ENCODE assay signal across 24 cellular contexts in the genomic region with DNA sequence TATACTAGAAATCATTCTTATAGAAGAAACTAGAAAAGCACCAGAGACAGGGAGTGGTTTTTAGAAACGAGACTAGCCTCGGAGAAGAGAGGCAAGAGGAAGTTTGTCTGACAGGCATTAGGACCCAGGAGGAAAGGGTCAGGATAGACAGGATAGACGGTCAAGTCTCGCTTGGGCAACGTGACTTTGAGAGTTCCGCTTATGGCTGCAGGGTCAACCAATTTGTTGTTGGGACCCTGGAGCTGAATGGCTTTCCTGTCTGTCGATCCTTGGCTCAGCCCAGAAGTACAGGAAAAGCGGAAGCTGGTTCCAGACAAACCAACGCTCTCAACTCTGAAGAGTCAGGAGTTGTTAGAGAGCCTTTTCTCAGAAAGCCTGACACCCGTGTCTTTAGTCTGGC.
DNase-seq lines count a peak whose midpoint lies in the region; ATAC-seq, FAIRE-seq and TF ChIP-seq lines count a peak whose summit lies in the region.
"Had no signal": no experiment of that assay in that cellular context is flagged by ENCODE, and none has a peak within 500 bp of the region (broad histone marks: within the 10 kb centered on the region; RNA-seq: fewer than 3 reads in every experiment).

No MANE protein-coding gene starts in this region.

- no peak overlapping the region for H3K18ac ChIP-seq in mesendoderm (ENCODE audit: low read length)

- TF ChIP-seq POLR2A in HepG2 (IDR thresholded peaks at IDR 0.05; ENCODE audit: insufficient read depth in 1 of 2, low read depth in 2 of 2, low read length in 2 of 2), result no peak
- no peak for TF ChIP-seq POLR2A in right lobe of liver (IDR thresholded peaks at IDR 0.05)
- no peak for TF ChIP-seq POLR2A in uterus (IDR thresholded peaks at IDR 0.05)

- no peaks in the 10 kb centered on the region for H3K27me3 Mint-ChIP-seq in activated CD4-positive, alpha-beta memory T cell treated with anti-CD3 and anti-CD28 coated beads for 36 hours
- H3K27me3 Mint-ChIP-seq: B cell; CD4-positive, CD25-positive, alpha-beta regulatory T cell had no signal

- H2BK5ac ChIP-seq in mesendoderm (ENCODE audit: low read length), result no peak overlapping the region

- no peak overlapping the region for H3K23ac ChIP-seq in mesendoderm (ENCODE audit: low read length)

- no peak overlapping the region for H3K4me3 Mint-ChIP-seq in activated CD4-positive, alpha-beta memory T cell treated with anti-CD3 and anti-CD28 coated beads for 36 hours
- H3K4me3 Mint-ChIP-seq: B cell; CD4-positive, CD25-positive, alpha-beta regulatory T cell; CD8-positive, alpha-beta T cell; H9 had no signal

- no peak overlapping the region for H3K27ac Mint-ChIP-seq in activated CD4-positive, alpha-beta memory T cell treated with anti-CD3 and anti-CD28 coated beads for 36 hours
- H3K27ac Mint-ChIP-seq: B cell; CD4-positive, CD25-positive, alpha-beta regulatory T cell; CD8-positive, alpha-beta T cell had no signal

- CTCF ChIA-PET in HepG2 (lab: Yijun Ruan, JAX; ENCODE audit: low intra/inter-chr PET ratio, low total read pairs), result no interaction called here
- CTCF ChIA-PET in activated CD4-positive, alpha-beta memory T cell treated with anti-CD3 and anti-CD28 coated beads for 36 hours (lab: Charles Lee), result no interaction called here

- no peaks in the 10 kb centered on the region for H4K20me1 ChIP-seq in HepG2 (ENCODE audit: insufficient read depth, low read length)
- H4K20me1 ChIP-seq: BLaER1 had no signal

- H3K9me3 Mint-ChIP-seq in activated CD4-positive, alpha-beta memory T cell treated with anti-CD3 and anti-CD28 coated beads for 36 hours, result peaks cover 8% of the 10 kb centered on the region

- intact Hi-C loops in HepG2 (cut with micrococcal nuclease; ENCODE audit: unreplicated experiment), result no loop called here
- intact Hi-C loops in right lobe of liver (cut with DNase I), result no loop called here
- intact Hi-C loops in activated CD4-positive, alpha-beta memory T cell treated with anti-CD3 and anti-CD28 coated beads for 36 hours (cut with micrococcal nuclease), result no loop called here
- intact Hi-C loops in uterus (cut with DNase I; ENCODE audit: low total_unique reads), result no loop called here

- WGBS in HepG2 (ENCODE audit: low lambda C conversion rate), result 30% methylated on average over 10 of the region's 10 CpGs
- 63% methylated on average over 4 of the region's 10 CpGs for WGBS in right lobe of liver (ENCODE audit: insufficient coverage, low coverage, low lambda C conversion rate, missing lambda C conversion rate)
- WGBS in mesendoderm (ENCODE audit: extremely low coverage, insufficient coverage, low lambda C conversion rate), result no CpG with 5 or more reads among the region's 10 CpGs

- FAIRE-seq in HepG2 (lab: Jason Lieb, UNC), result no peak
- FAIRE-seq: A204.1, D721Med, GM12878, H1 had no signal

- no peak for TF ChIP-seq RAD21 in HepG2 (CRISPR knock-in tag; IDR thresholded peaks at IDR 0.05)

- H4K5ac ChIP-seq in mesendoderm (ENCODE audit: low read length), result no peak overlapping the region

- POLR2A ChIA-PET in HepG2 (lab: Yijun Ruan, JAX), result no interaction called here
- POLR2A ChIA-PET in activated CD4-positive, alpha-beta memory T cell treated with anti-CD3 and anti-CD28 coated beads for 36 hours (lab: Charles Lee), result no interaction called here

- TF ChIP-seq EP300 in HepG2 (IDR thresholded peaks at IDR 0.05; ENCODE audit: low read depth in 2 of 2, low read length in 2 of 2) (no peak), HepG2 (CRISPR knock-in tag; IDR thresholded peaks at IDR 0.05; ENCODE audit: borderline replicate concordance) (no peak)

- no peak overlapping the region for H2BK15ac ChIP-seq in mesendoderm (replicated peaks; ENCODE audit: low read depth)

- H3K9me3 ChIP-seq in HepG2 (ENCODE audit: low read length), result no peaks in the 10 kb centered on the region
- no peaks in the 10 kb centered on the region for H3K9me3 ChIP-seq in right lobe of liver
- H3K9me3 ChIP-seq in uterus, result peaks cover 0 to 2% of the 10 kb centered on the region in 2 donors

- no peak for ATAC-seq in HepG2
- ATAC-seq in right lobe of liver, result no peak
- ATAC-seq in GM19035 (IDR thresholded peaks at IDR 0.05; ENCODE audit: unreplicated experiment), result no peak
- ATAC-seq: CD8-positive, alpha-beta T cell; GM12878; HCT116 had no signal

- DNase-seq in HepG2 (ENCODE audit: low spot score) (no peak), right lobe of liver (no peak), SK-MEL-5 (ENCODE audit: low read depth, low spot score) (peak; percentile 39), mesendoderm (no peak), uterus (no peak)
- DNase-seq in activated CD4-positive, alpha-beta memory T cell treated with anti-CD3 and anti-CD28 coated beads for 36 hours, result no peak
- DNase-seq: CD4-positive, CD25-positive, alpha-beta regulatory T cell; CD8-positive, alpha-beta T cell; DMS 273 treated with DMSO at 0.1 percent for 48 hours; DMS79; EL; GDM1; GM23248; H9 had no signal

- H3K27ac ChIP-seq in HepG2 (ENCODE audit: extremely low read length, insufficient read depth, low read length) (no peak overlapping the region), right lobe of liver (no peak overlapping the region), mesendoderm (ENCODE audit: low read depth, low read length) (no peak overlapping the region), uterus (no peak overlapping the region)
- H3K27ac ChIP-seq: 22Rv1, BLaER1, C4-2B, GM23248 had no signal

- TF ChIP-seq CTCF in HepG2 (CRISPR knock-in tag; IDR thresholded peaks at IDR 0.05), result no peak
- no peak for TF ChIP-seq CTCF in right lobe of liver (IDR thresholded peaks at IDR 0.05)
- no peak for TF ChIP-seq CTCF in uterus (IDR thresholded peaks at IDR 0.05)

- no peak overlapping the region for H3K4me3 ChIP-seq in HepG2 (replicated peaks in 1 of 3; ENCODE audit: insufficient read depth in 1 of 3, low read depth in 2 of 3, low read length in 3 of 3)
- no peak overlapping the region for H3K4me3 ChIP-seq in right lobe of liver
- H3K4me3 ChIP-seq in mesendoderm (ENCODE audit: low read length), result no peak overlapping the region
- no peak overlapping the region for H3K4me3 ChIP-seq in uterus
- H3K4me3 ChIP-seq: BLaER1, GM12878, GM23248 had no signal

- H3K4me1 Mint-ChIP-seq in activated CD4-positive, alpha-beta memory T cell treated with anti-CD3 and anti-CD28 coated beads for 36 hours (ENCODE audit: low read depth), result no peaks in the 10 kb centered on the region
- H3K4me1 Mint-ChIP-seq: B cell; CD4-positive, CD25-positive, alpha-beta regulatory T cell; H9 had no signal

- no peaks in the 10 kb centered on the region for H3K4me1 ChIP-seq in HepG2 (ENCODE audit: insufficient read depth, low read length)
- no peaks in the 10 kb centered on the region for H3K4me1 ChIP-seq in right lobe of liver
- no peaks in the 10 kb centered on the region for H3K4me1 ChIP-seq in mesendoderm (ENCODE audit: control insufficient read depth, low read depth, low read length)
- no peaks in the 10 kb centered on the region for H3K4me1 ChIP-seq in uterus
- H3K4me1 ChIP-seq: BLaER1 had no signal

- H3K79me1 ChIP-seq in mesendoderm (ENCODE audit: low read length), result no peaks in the 10 kb centered on the region

- BruUV-seq in HepG2 (replicated peaks; lab: Mats Ljungman, UMichigan), result no TSS peak

- H3K79me2 ChIP-seq in HepG2 (ENCODE audit: insufficient read depth, low read length), result no peaks in the 10 kb centered on the region
- no peaks in the 10 kb centered on the region for H3K79me2 ChIP-seq in mesendoderm (ENCODE audit: control insufficient read depth, insufficient read depth, low read length)

- H3K9ac ChIP-seq in HepG2 (ENCODE audit: insufficient read depth, low read depth, low read length) (no peak overlapping the region), mesendoderm (ENCODE audit: low read length) (no peak overlapping the region)
- H3K9ac ChIP-seq: BLaER1, GM23248 had no signal

- peak overlapping the region; percentile 36 for H3K4ac ChIP-seq in mesendoderm (ENCODE audit: low read depth, low read length)

- H2AK5ac ChIP-seq in mesendoderm (ENCODE audit: low read length), result no peak overlapping the region

- no peak overlapping the region for H3K56ac ChIP-seq in mesendoderm (ENCODE audit: low read length)

- H4K8ac ChIP-seq in mesendoderm (ENCODE audit: low read depth, low read length), result no peak overlapping the region

- in situ Hi-C loops in HepG2 (cut with HindIII; ENCODE audit: extremely low pct_ligation_motif_present, low pct_unique_long_range_greater_than_20kb) (no loop called here), SK-MEL-5 (cut with HindIII; ENCODE audit: low pct_unique_long_range_greater_than_20kb, low sequenced_read_pairs) (no loop called here)

- no peak overlapping the region for H2AFZ ChIP-seq in HepG2 (ENCODE audit: low read length)
- H2AFZ ChIP-seq: GM23248 had no signal

- no peak overlapping the region for H3K4me2 ChIP-seq in HepG2 (ENCODE audit: low read depth, low read length)
- H3K4me2 ChIP-seq in mesendoderm (ENCODE audit: low read length), result no peak overlapping the region
- H3K4me2 ChIP-seq: BLaER1 had no signal

- H2BK120ac ChIP-seq in mesendoderm (ENCODE audit: low read depth, low read length), result no peak overlapping the region

- H3K36me3 ChIP-seq in HepG2 (replicated peaks in 1 of 2; ENCODE audit: control insufficient read depth in 1 of 2, insufficient read depth in 2 of 2, low read length in 2 of 2) (no peaks in the 10 kb centered on the region), right lobe of liver (no peaks in the 10 kb centered on the region), mesendoderm (ENCODE audit: control insufficient read depth, insufficient read depth, low read length) (no peaks in the 10 kb centered on the region), uterus (no peaks in the 10 kb centered on the region)
- H3K36me3 ChIP-seq: BLaER1 had no signal

- H3K36me3 Mint-ChIP-seq in activated CD4-positive, alpha-beta memory T cell treated with anti-CD3 and anti-CD28 coated beads for 36 hours, result no peaks in the 10 kb centered on the region
- H3K36me3 Mint-ChIP-seq: CD4-positive, CD25-positive, alpha-beta regulatory T cell; CD8-positive, alpha-beta T cell had no signal

- H3K27me3 ChIP-seq in HepG2 (ENCODE audit: control insufficient read depth in 1 of 2, insufficient read depth in 2 of 2, low read length in 2 of 2), result no peaks in the 10 kb centered on the region
- no peaks in the 10 kb centered on the region for H3K27me3 ChIP-seq in right lobe of liver
- H3K27me3 ChIP-seq in mesendoderm (ENCODE audit: insufficient read depth, low read length, poor library complexity), result no peaks in the 10 kb centered on the region
- H3K27me3 ChIP-seq in uterus, result no peaks in the 10 kb centered on the region
- H3K27me3 ChIP-seq: BLaER1 had no signal

TF ChIP-seq in HepG2, 621 proteins besides CTCF, POLR2A, EP300 and RAD21 (continues in another document):
- no peak for TF ChIP-seq ZNF143 (CRISPR knock-in tag; IDR thresholded peaks at IDR 0.05)
- TF ChIP-seq ZMYM4 (CRISPR knock-in tag; IDR thresholded peaks at IDR 0.05), result peak; percentile 73
- no peak for TF ChIP-seq NFIC (IDR thresholded peaks at IDR 0.05; ENCODE audit: low read length)
- TF ChIP-seq ZNF12 (CRISPR knock-in tag; IDR thresholded peaks at IDR 0.05), result no peak
- no peak for TF ChIP-seq TAF1 (CRISPR knock-in tag; IDR thresholded peaks at IDR 0.05)
- peak; percentile 35; the same call in 1 of the 2 replicates for TF ChIP-seq RBFOX2 (IDR thresholded peaks at IDR 0.05; ENCODE audit: low read depth, low read length)
